ENCODE assay signal across 8 cellular contexts in the genomic region with DNA sequence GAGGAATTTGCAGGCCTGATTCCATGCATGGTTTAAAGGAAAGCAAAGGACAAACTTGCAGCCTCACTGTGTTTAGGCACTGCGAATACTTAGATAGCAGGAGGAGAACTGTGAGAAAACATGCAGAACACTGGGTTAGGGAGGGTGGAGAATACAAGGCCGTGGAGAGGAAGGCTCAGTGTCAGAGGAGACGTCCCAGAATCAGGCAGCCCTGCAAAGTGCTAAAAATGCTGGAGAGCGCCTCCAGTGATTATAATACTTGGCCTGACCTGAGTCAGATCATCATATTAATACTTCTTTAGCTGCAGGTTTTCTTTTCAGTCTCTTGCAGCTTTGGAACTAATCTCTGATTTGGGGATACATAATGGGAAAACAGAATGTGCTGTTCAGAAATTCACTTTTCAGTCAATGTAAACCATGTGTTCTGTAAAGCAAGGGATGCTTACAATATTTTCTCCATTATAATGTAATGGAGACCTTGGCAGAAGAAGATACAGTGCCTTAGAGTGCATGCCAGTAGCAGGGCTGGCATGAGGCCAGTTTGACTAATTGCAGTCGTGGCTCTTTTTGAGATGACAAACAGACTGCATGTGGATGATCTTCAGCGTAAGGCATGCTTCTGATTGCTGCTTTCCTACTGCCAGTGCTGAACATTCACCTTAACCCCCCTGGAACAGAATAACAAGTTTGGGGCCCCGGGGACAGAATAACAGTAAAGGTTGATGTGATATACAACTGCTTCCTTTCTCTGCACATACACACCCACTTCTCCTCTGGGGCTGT. TPM values are rescaled to one million over a fixed set of nuclear protein-coding genes. Genes with fewer than 3 reads are reported as not detected.
DNase-seq lines count a peak whose midpoint lies in the region; ATAC-seq and TF ChIP-seq lines count a peak whose summit lies in the region.
"Had no signal": no experiment of that assay in that cellular context is flagged by ENCODE, and none has a peak within 500 bp of the region (broad histone marks: within the 10 kb centered on the region; RNA-seq: fewer than 3 reads in every experiment).

No MANE protein-coding gene starts in this region.

- H3K36me3 ChIP-seq in adipocyte (ENCODE audit: control insufficient read depth, insufficient read depth, low read length, severe bottlenecking) (peaks cover 61% of the 10 kb centered on the region), gastroesophageal sphincter (peaks cover 0 to 63% of the 10 kb centered on the region in 2 donors)

- intact Hi-C loops in right cardiac atrium (cut with DNase I): loop anchor here in 1 of 4 donors (5.0 kb wide), 1 partner anchor 425 kb away; no protein-coding TSS in a partner anchor

- peak; percentile 80 for DNase-seq in ELR (ENCODE audit: low read depth)
- DNase-seq in adipocyte (ENCODE audit: low read depth): peak; percentile 72
- DNase-seq in right cardiac atrium: peak in 2 of 3 donors; percentile 52 to 79
- no peak for DNase-seq in DMS114 treated with DMSO at 0.1 percent for 48 hours (lab: John Stamatoyannopoulos, UW; ENCODE audit: unreplicated experiment)
- no peak for DNase-seq in pons (ENCODE audit: low spot score)

- H3K4me3 ChIP-seq in adipocyte (ENCODE audit: low read length) (no peak overlapping the region), right cardiac atrium (ENCODE audit: low read length) (no peak overlapping the region), gastroesophageal sphincter (no peak overlapping the region)

- 53% methylated on average over 7 of the region's 7 CpGs for WGBS in right cardiac atrium
- 14 to 50% methylated on average over 4 to 7 of the region's 7 CpGs for WGBS in gastroesophageal sphincter (ENCODE audit: low coverage in 1 of 2), 2 donors

- TF ChIP-seq POLR2A in gastroesophageal sphincter (IDR thresholded peaks at IDR 0.05): no peak

- no peak for TF ChIP-seq CTCF in gastroesophageal sphincter (IDR thresholded peaks at IDR 0.05)

- no peaks in the 10 kb centered on the region for H3K27me3 ChIP-seq in adipocyte (replicated peaks; ENCODE audit: control insufficient read depth, insufficient read depth, low read length)
- H3K27me3 ChIP-seq in right cardiac atrium (ENCODE audit: control insufficient read depth, insufficient read depth): no peaks in the 10 kb centered on the region
- no peaks in the 10 kb centered on the region for H3K27me3 ChIP-seq in gastroesophageal sphincter

- TF ChIP-seq EP300 in Ishikawa (IDR thresholded peaks at IDR 0.05; ENCODE audit: borderline replicate concordance): no peak
- TF ChIP-seq EP300 in gastroesophageal sphincter (IDR thresholded peaks at IDR 0.05): no peak

- H3K4me1 ChIP-seq in adipocyte (ENCODE audit: control insufficient read depth, insufficient read depth, low read length): no peaks in the 10 kb centered on the region
- H3K4me1 ChIP-seq in right cardiac atrium (ENCODE audit: control insufficient read depth, insufficient read depth, low read length): peaks cover 8% of the 10 kb centered on the region
- peaks cover 3 to 26% (median 5%) of the 10 kb centered on the region in 3 donors for H3K4me1 ChIP-seq in gastroesophageal sphincter

- ATAC-seq in right cardiac atrium: peak in 1 of 2 donors; percentile 54
- ATAC-seq in gastroesophageal sphincter: no peak

- TF ChIP-seq RAD21 in Ishikawa (IDR thresholded peaks at IDR 0.05; ENCODE audit: low read depth): no peak

- H3K27ac ChIP-seq in right cardiac atrium (ENCODE audit: low read length) (no peak overlapping the region), gastroesophageal sphincter (no peak overlapping the region)

- H3K9me3 ChIP-seq in adipocyte (ENCODE audit: control insufficient read depth, low read length): no peaks in the 10 kb centered on the region
- H3K9me3 ChIP-seq in right cardiac atrium (ENCODE audit: control insufficient read depth, low read length): no peaks in the 10 kb centered on the region
- no peaks in the 10 kb centered on the region for H3K9me3 ChIP-seq in gastroesophageal sphincter

- H3K9ac ChIP-seq in adipocyte (ENCODE audit: low read length): no peak overlapping the region

TF ChIP-seq in Ishikawa, 13 proteins besides CTCF, POLR2A, EP300 and RAD21:
- TF ChIP-seq NFIC (IDR thresholded peaks at IDR 0.05) (peak; percentile 23; the same call in 1 of the 2 replicates), TAF1 (IDR thresholded peaks at IDR 0.05; ENCODE audit: low read depth) (no peak)
- TF ChIP-seq, protein P1, sequence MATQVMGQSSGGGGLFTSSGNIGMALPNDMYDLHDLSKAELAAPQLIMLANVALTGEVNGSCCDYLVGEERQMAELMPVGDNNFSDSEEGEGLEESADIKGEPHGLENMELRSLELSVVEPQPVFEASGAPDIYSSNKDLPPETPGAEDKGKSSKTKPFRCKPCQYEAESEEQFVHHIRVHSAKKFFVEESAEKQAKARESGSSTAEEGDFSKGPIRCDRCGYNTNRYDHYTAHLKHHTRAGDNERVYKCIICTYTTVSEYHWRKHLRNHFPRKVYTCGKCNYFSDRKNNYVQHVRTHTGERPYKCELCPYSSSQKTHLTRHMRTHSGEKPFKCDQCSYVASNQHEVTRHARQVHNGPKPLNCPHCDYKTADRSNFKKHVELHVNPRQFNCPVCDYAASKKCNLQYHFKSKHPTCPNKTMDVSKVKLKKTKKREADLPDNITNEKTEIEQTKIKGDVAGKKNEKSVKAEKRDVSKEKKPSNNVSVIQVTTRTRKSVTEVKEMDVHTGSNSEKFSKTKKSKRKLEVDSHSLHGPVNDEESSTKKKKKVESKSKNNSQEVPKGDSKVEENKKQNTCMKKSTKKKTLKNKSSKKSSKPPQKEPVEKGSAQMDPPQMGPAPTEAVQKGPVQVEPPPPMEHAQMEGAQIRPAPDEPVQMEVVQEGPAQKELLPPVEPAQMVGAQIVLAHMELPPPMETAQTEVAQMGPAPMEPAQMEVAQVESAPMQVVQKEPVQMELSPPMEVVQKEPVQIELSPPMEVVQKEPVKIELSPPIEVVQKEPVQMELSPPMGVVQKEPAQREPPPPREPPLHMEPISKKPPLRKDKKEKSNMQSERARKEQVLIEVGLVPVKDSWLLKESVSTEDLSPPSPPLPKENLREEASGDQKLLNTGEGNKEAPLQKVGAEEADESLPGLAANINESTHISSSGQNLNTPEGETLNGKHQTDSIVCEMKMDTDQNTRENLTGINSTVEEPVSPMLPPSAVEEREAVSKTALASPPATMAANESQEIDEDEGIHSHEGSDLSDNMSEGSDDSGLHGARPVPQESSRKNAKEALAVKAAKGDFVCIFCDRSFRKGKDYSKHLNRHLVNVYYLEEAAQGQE (IDR thresholded peaks at IDR 0.05; ENCODE audit: low read depth): peak; percentile 50; the same call in 1 of the 2 replicates

RNA-seq across cellular contexts. Expression of gene EXT2, which starts 16.8 kb away (rescaled TPM):
- total RNA-seq in right cardiac atrium (10 to 100 TPM; 32.5 to 41.5 (median 35.3) TPM), gastroesophageal sphincter (10 to 100 TPM; 63.9 to 66.6 (median 65.9) TPM)
- 21.1 TPM for polyA plus RNA-seq in right cardiac atrium

RNA-seq across cellular contexts. Expression of gene ACCS, which starts 46.2 kb away (rescaled TPM):
- 10 to 100 TPM; 11.4 to 18.8 (median 14.2) TPM for total RNA-seq in right cardiac atrium
- polyA plus RNA-seq in right cardiac atrium: 19.3 TPM
- 10 to 100 TPM in 3 of 4 donors, 1 to 10 TPM in 1; 4.5 to 26.3 (median 17.3) TPM for total RNA-seq in gastroesophageal sphincter
- polyA plus RNA-seq: neural cell had no signal

Comparison
In these comparisons a context has a peak if more than half of its experiments do, and no peak if none do; other contexts are left out.
1. DNase-seq: peak in ELR (single experiment), adipocyte (single experiment) and right cardiac atrium (2 of 3); none in DMS114 treated with DMSO at 0.1 percent for 48 hours (single experiment) and pons (single experiment).